In genomic region chr2:110854355-110855081, GRCh38 we compare ENCODE assay signal across 1 cellular context.
TF ChIP-seq lines count a peak whose summit lies in the region.

No MANE protein-coding gene starts in this region.

TF ChIP-seq in WTC11, 78 proteins besides CTCF, POLR2A, EP300 and RAD21 (continued from another document):
- TF ChIP-seq, protein P1, sequence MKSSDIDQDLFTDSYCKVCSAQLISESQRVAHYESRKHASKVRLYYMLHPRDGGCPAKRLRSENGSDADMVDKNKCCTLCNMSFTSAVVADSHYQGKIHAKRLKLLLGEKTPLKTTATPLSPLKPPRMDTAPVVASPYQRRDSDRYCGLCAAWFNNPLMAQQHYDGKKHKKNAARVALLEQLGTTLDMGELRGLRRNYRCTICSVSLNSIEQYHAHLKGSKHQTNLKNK (CRISPR knock-in tag; IDR thresholded peaks at IDR 0.05), result no peak
- TF ChIP-seq ZNF219 (CRISPR knock-in tag; IDR thresholded peaks at IDR 0.05; ENCODE audit: borderline replicate concordance) (no peak), GRHL2 (CRISPR knock-in tag; IDR thresholded peaks at IDR 0.05; ENCODE audit: insufficient replicate concordance, severe bottlenecking) (no peak), ZNF396 (CRISPR knock-in tag; IDR thresholded peaks at IDR 0.05; ENCODE audit: borderline replicate concordance) (no peak), NFE2L1 (CRISPR knock-in tag; IDR thresholded peaks at IDR 0.05) (no peak), ZNF671 (CRISPR knock-in tag; IDR thresholded peaks at IDR 0.05) (no peak)
